14 cellular contexts compared by ENCODE assay signal in the genomic region with DNA sequence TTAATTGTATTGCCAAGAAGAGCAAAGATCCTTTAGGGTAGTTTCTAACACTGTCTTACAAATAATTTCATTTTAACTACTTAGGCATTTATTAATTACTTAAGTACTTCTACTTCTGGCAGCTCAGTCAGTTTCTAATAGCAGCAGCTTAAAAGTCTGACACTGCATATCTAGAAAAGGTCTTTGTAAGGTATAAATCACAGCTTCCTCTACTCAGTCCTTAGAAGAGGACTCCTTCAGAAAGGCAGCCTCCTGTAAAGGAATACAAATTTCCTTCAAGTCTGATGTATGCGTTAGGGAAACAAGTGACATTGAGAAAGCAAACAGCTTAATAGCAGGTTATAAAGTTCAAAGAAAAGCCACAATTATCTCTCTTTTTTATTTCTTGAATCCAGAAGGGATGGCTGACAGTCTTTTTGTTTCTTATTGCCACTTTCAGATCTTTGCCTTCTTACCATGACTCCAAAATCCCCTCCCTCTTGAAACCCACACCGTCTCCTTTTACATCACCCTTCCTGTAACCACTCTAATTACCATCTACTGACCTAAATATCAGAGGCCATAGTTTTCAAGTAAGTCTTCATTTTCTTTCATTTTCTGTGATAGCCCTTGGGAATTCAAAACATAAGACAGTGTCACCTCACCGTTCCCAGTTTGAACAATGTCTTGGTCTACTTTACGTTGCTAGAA.
DNase-seq lines count a peak whose midpoint lies in the region; ATAC-seq, FAIRE-seq and TF ChIP-seq lines count a peak whose summit lies in the region.
"Had no signal": no experiment of that assay in that cellular context is flagged by ENCODE, and none has a peak within 500 bp of the region (broad histone marks: within the 10 kb centered on the region; RNA-seq: fewer than 3 reads in every experiment).

No MANE protein-coding gene starts in this region.

- POLR2A ChIA-PET in CD4-positive, alpha-beta memory T cell (lab: Charles Lee; ENCODE audit: partially characterized antibody): no interaction called here

- ATAC-seq in GM19452 (IDR thresholded peaks at IDR 0.05; ENCODE audit: unreplicated experiment) (peak; percentile 93), HG02852 (IDR thresholded peaks at IDR 0.05; ENCODE audit: unreplicated experiment) (peak; percentile 77), HG03521 (IDR thresholded peaks at IDR 0.05; ENCODE audit: unreplicated experiment) (peak; percentile 67)
- ATAC-seq: left lobe of liver had no signal

- no peak overlapping the region for H3K4me3 Mint-ChIP-seq in CD4-positive, alpha-beta memory T cell

- 48 to 60% (median 56%) methylated on average over 4 of the region's 4 CpGs for WGBS in small intestine, 3 donors

- H3K27me3 ChIP-seq in CD4-positive, alpha-beta memory T cell (ENCODE audit: insufficient read depth, low read length): no peaks in the 10 kb centered on the region
- H3K27me3 ChIP-seq in small intestine (ENCODE audit: control insufficient read depth in 2 of 2, insufficient read depth in 2 of 2, low read length in 2 of 2): no peaks in the 10 kb centered on the region

- in situ Hi-C loops in GM13977 (cut with MboI; ENCODE audit: low pct_unique_long_range_greater_than_20kb, low sequenced_read_pairs, unreplicated experiment): no loop called here

- H3K9me3 ChIP-seq in CD4-positive, alpha-beta memory T cell (ENCODE audit: control insufficient read depth in 1 of 2, low read length in 2 of 2): no peaks in the 10 kb centered on the region
- no peaks in the 10 kb centered on the region for H3K9me3 ChIP-seq in small intestine (ENCODE audit: control insufficient read depth, low read depth)
- H3K9me3 ChIP-seq: thoracic aorta had no signal

- peaks cover 0 to 5% (median 0%) of the 10 kb centered on the region in 8 donors for H3K9me3 Mint-ChIP-seq in CD4-positive, alpha-beta memory T cell

- no peak overlapping the region for H3K4me3 ChIP-seq in CD4-positive, alpha-beta memory T cell (ENCODE audit: low read length in 2 of 2)
- no peak overlapping the region for H3K4me3 ChIP-seq in small intestine (ENCODE audit: low read depth in 1 of 2, low read length in 2 of 2)
- H3K4me3 ChIP-seq: thoracic aorta had no signal

- DNase-seq in GM13977 (ENCODE audit: low spot score) (peak; percentile 18), NCI-H2081 treated with DMSO at 0.1 percent for 48 hours (lab: John Stamatoyannopoulos, UW) (no peak), putamen (ENCODE audit: low spot score) (no peak), small intestine (no peak)
- DNase-seq in CD4-positive, alpha-beta memory T cell: no peak
- DNase-seq: Kasumi-1; NCI-H524; stimulated activated CD4-positive, alpha-beta T cell treated with anti-CD3 and anti-CD28 coated beads, Interleukin-2, amount 100 ng/mL, for 24 hours had no signal

- no peaks in the 10 kb centered on the region for H3K36me3 ChIP-seq in CD4-positive, alpha-beta memory T cell (ENCODE audit: insufficient read depth, low read length)
- H3K36me3 ChIP-seq in small intestine (ENCODE audit: control insufficient read depth in 2 of 2, insufficient read depth in 2 of 2, low read length in 2 of 2): no peaks in the 10 kb centered on the region
- H3K36me3 ChIP-seq: thoracic aorta had no signal

- H3K27ac ChIP-seq in CD4-positive, alpha-beta memory T cell (ENCODE audit: low read depth, low read length): no peak overlapping the region
- H3K27ac ChIP-seq in small intestine (ENCODE audit: low read depth in 1 of 2, low read length in 1 of 2): no peak overlapping the region
- H3K27ac ChIP-seq: thoracic aorta had no signal

- peaks cover 0 to 2% (median 0%) of the 10 kb centered on the region in 4 donors for H3K4me1 Mint-ChIP-seq in CD4-positive, alpha-beta memory T cell

- intact Hi-C loops in CD4-positive, alpha-beta memory T cell (cut with micrococcal nuclease): no loop called here

- no peak for FAIRE-seq in small intestine (lab: Jason Lieb, UNC)
- FAIRE-seq: H54 had no signal

- peaks cover 1 to 5% of the 10 kb centered on the region in 2 donors for H3K27me3 Mint-ChIP-seq in CD4-positive, alpha-beta memory T cell

- H3K36me3 Mint-ChIP-seq in CD4-positive, alpha-beta memory T cell: no peaks in the 10 kb centered on the region

- H3K4me1 ChIP-seq in CD4-positive, alpha-beta memory T cell (ENCODE audit: insufficient read depth, low read length): no peaks in the 10 kb centered on the region
- no peaks in the 10 kb centered on the region for H3K4me1 ChIP-seq in small intestine (ENCODE audit: control insufficient read depth in 2 of 2, insufficient read depth in 1 of 2, low read depth in 1 of 2, low read length in 1 of 2)

- H3K27ac Mint-ChIP-seq in CD4-positive, alpha-beta memory T cell: no peak overlapping the region

- no peak for TF ChIP-seq CTCF in GM13977 (IDR thresholded peaks at IDR 0.05; ENCODE audit: extremely low read depth, insufficient read depth, missing control alignments)

- CTCF ChIA-PET in CD4-positive, alpha-beta memory T cell (lab: Charles Lee; ENCODE audit: partially characterized antibody): no interaction called here
